30 cellular contexts compared by ENCODE assay signal in the genomic region with DNA sequence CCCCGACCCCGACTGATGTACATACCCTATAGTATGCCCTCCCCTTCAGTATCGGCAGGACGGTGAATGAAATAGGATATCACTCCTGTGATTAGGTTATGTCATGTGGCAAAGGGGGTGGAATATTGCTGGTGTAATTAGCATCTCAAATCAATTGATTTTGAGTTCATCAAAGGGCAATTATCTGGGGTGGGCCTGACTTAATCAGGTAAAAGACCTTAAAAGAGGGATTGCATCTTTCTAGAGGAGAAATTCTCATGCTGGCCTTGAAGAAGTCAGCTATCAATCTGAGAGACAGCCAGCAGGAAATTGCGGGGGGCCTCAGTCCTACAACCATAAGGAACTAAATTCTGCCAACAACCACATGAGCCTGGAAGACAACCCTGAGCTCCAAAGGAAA.
"Had no signal": no experiment of that assay in that cellular context is flagged by ENCODE, and none has a peak within 500 bp of the region (broad histone marks: within the 10 kb centered on the region; RNA-seq: fewer than 3 reads in every experiment).

No MANE protein-coding gene starts in this region.

- H3K4me3 ChIP-seq: esophagus muscularis mucosa, gastroesophageal sphincter, heart left ventricle, hepatocyte, left lung, mucosa of descending colon, right lobe of liver, smooth muscle cell, suprapubic skin, transverse colon, upper lobe of right lung, vagina had no signal

- H3K27me3 Mint-ChIP-seq: dendritic cell treated with granulocyte-macrophage colony-stimulating factor and Interleukin-4, amounts not matched to agents 40 ng/mL and 50 ng/mL, for 4 days; naive B cell; natural killer cell treated with Interleukin-12 subunit alpha and Interleukin-12 subunit beta and Interleukin-15 and Interleukin-18, amount 100 ng/mL, for 72 hours; progenitor cell of endocrine pancreas; stimulated activated naive CD8-positive, alpha-beta T cell treated with anti-CD3 and anti-CD28 coated beads, Interleukin-15, amount 100 ng/mL, for 72 hours had no signal

- H3K4me2 ChIP-seq: hepatocyte, smooth muscle cell had no signal

- H3K27ac Mint-ChIP-seq: endodermal cell; mesothelial cell of epicardium; natural killer cell treated with Interleukin-12 subunit alpha and Interleukin-12 subunit beta and Interleukin-15 and Interleukin-18, amount 100 ng/mL, for 72 hours; progenitor cell of endocrine pancreas; stimulated activated naive CD8-positive, alpha-beta T cell treated with anti-CD3 and anti-CD28 coated beads, Interleukin-15, amount 100 ng/mL, for 72 hours had no signal

- H3K9me3 ChIP-seq: esophagus muscularis mucosa, gastroesophageal sphincter, heart left ventricle, left lung, mucosa of descending colon, right lobe of liver, suprapubic skin, transverse colon, upper lobe of right lung, vagina had no signal

- H3K9ac ChIP-seq: parathyroid adenoma had no signal

- ATAC-seq: gastroesophageal sphincter; heart left ventricle; left cardiac atrium; left lung; mucosa of descending colon; natural killer cell treated with Interleukin-12 subunit alpha and Interleukin-12 subunit beta and Interleukin-15 and Interleukin-18, amount 100 ng/mL, for 72 hours; right lobe of liver; stimulated activated naive CD8-positive, alpha-beta T cell treated with anti-CD3 and anti-CD28 coated beads, Interleukin-15, amount 100 ng/mL, for 72 hours; upper lobe of right lung had no signal

- H3K4me3 Mint-ChIP-seq: dendritic cell treated with granulocyte-macrophage colony-stimulating factor and Interleukin-4, amounts not matched to agents 40 ng/mL and 50 ng/mL, for 4 days; endodermal cell; mesothelial cell of epicardium; naive B cell; natural killer cell treated with Interleukin-12 subunit alpha and Interleukin-12 subunit beta and Interleukin-15 and Interleukin-18, amount 100 ng/mL, for 72 hours; neural crest cell; stimulated activated naive CD8-positive, alpha-beta T cell treated with anti-CD3 and anti-CD28 coated beads, Interleukin-15, amount 100 ng/mL, for 72 hours had no signal

- H2AFZ ChIP-seq: hepatocyte, parathyroid adenoma had no signal

- H3K27me3 ChIP-seq: esophagus muscularis mucosa, foreskin keratinocyte, gastroesophageal sphincter, heart left ventricle, hepatocyte, left lung, right lobe of liver, suprapubic skin, transverse colon, upper lobe of right lung, vagina had no signal

- H3K4me1 Mint-ChIP-seq: mesothelial cell of epicardium had no signal

- H3K4me1 ChIP-seq: parathyroid adenoma had no signal

- H3K27ac ChIP-seq: esophagus muscularis mucosa, foreskin keratinocyte, gastroesophageal sphincter, heart left ventricle, hepatocyte, parathyroid adenoma, right lobe of liver, suprapubic skin, transverse colon, upper lobe of right lung, vagina had no signal

- H3K9me3 Mint-ChIP-seq: naive B cell; natural killer cell treated with Interleukin-12 subunit alpha and Interleukin-12 subunit beta and Interleukin-15 and Interleukin-18, amount 100 ng/mL, for 72 hours; neural crest cell; stimulated activated naive CD8-positive, alpha-beta T cell treated with anti-CD3 and anti-CD28 coated beads, Interleukin-15, amount 100 ng/mL, for 72 hours had no signal

- DNase-seq: effector CD8-positive, alpha-beta T cell; endodermal cell; foreskin keratinocyte; heart left ventricle; left cardiac atrium; left lung; mesenchymal stem cell; mucosa of descending colon; naive B cell; stimulated activated CD4-positive, alpha-beta T cell treated with anti-CD3 and anti-CD28 coated beads, Interleukin-12 subunit alpha, Interleukin-12 subunit beta, amount 100 ng/mL, for 4 hours; stimulated activated CD4-positive, alpha-beta T cell treated with anti-CD3 and anti-CD28 coated beads, Interleukin-1b, Interleukin-23, amount 100 ng/mL, for 48 hours; stimulated activated CD4-positive, alpha-beta T cell treated with anti-CD3 and anti-CD28 coated beads, Interleukin-4, amount 100 ng/mL, for 1 hour; stimulated activated CD8-positive, alpha-beta memory T cell treated with anti-CD3 and anti-CD28 coated beads, Interleukin-4, amount 100 ng/mL, for 48 hours; stimulated activated naive CD4-positive, alpha-beta T cell; stimulated activated naive CD8-positive, alpha-beta T cell treated with anti-CD3 and anti-CD28 coated beads, Interleukin-15, amount 100 ng/mL, for 72 hours; transverse colon; upper lobe of right lung had no signal
